Comparison of ENCODE assay signal across 8 cellular contexts in genomic region chr6:111844376-111844775, GRCh38. TPM values are rescaled to one million over a fixed set of nuclear protein-coding genes. Genes with fewer than 3 reads are reported as not detected.
DNase-seq lines count a peak whose midpoint lies in the region; ATAC-seq, FAIRE-seq and TF ChIP-seq lines count a peak whose summit lies in the region.

No MANE protein-coding gene starts in this region.

- H3K27ac Mint-ChIP-seq in WTC11 (peak overlapping the region; percentile 3; the same call in 1 of the 2 replicates), type B pancreatic cell (peak overlapping the region; percentile 75)

- FAIRE-seq in urothelium cell line (lab: Jason Lieb, UNC), result no peak

- H3K27ac ChIP-seq in heart right ventricle, result peak overlapping the region in 8 of 10 donors; percentile 5 to 74 (median 44)

- DNase-seq in heart right ventricle (no peak), left cardiac atrium (no peak), WTC11 (ENCODE audit: low spot score) (no peak), type B pancreatic cell (ENCODE audit: extremely low spot score, unreplicated experiment) (no peak), urothelium cell line (ENCODE audit: low spot score) (no peak), NCI-H1694 treated with DMSO at 0.1 percent for 48 hours (lab: John Stamatoyannopoulos, UW) (no peak), epidermal melanocyte (ENCODE audit: insufficient read length, low spot score) (no peak)

- no peaks in the 10 kb centered on the region for H3K9me3 ChIP-seq in heart right ventricle

- H3K36me3 Mint-ChIP-seq in WTC11 (no peaks in the 10 kb centered on the region), type B pancreatic cell (peaks cover 17% of the 10 kb centered on the region)

- no peak for ATAC-seq in heart right ventricle
- no peak for ATAC-seq in left cardiac atrium
- ATAC-seq in HG02852 (IDR thresholded peaks at IDR 0.05; ENCODE audit: unreplicated experiment), result peak; percentile 41
- no peak for ATAC-seq in WTC11

- H3K4me3 ChIP-seq in heart right ventricle, result no peak overlapping the region

- no peaks in the 10 kb centered on the region for H3K27me3 ChIP-seq in heart right ventricle

- H3K9me3 Mint-ChIP-seq in WTC11 (no peaks in the 10 kb centered on the region), type B pancreatic cell (no peaks in the 10 kb centered on the region)

- H3K4me1 Mint-ChIP-seq in WTC11 (peaks cover 45% of the 10 kb centered on the region), type B pancreatic cell (ENCODE audit: unreplicated experiment) (peaks cover 29% of the 10 kb centered on the region)

- POLR2A ChIA-PET in WTC11 (lab: Charles Lee), result no interaction called here

- CTCF ChIA-PET in WTC11 (lab: Charles Lee), result interaction anchor here (1.2 kb wide), 1 partner anchor 134 kb away, joined by 4 read pairs; no protein-coding TSS in a partner anchor

- WGBS in heart right ventricle, 2 donors, result 48 to 49% methylated on average over 4 of the region's 4 CpGs

- peaks cover 0 to 7% (median 0%) of the 10 kb centered on the region in 9 donors for H3K36me3 ChIP-seq in heart right ventricle

- TF ChIP-seq CTCF in heart right ventricle (IDR thresholded peaks at IDR 0.05) (no peak), WTC11 (IDR thresholded peaks at IDR 0.05) (no peak), type B pancreatic cell (conservative IDR thresholded peaks at IDR 0.05) (no peak)

- intact Hi-C loops in heart right ventricle (cut with DNase I), result no loop called here
- intact Hi-C loops in left cardiac atrium (cut with DNase I), result no loop called here

- H3K4me1 ChIP-seq in heart right ventricle, result peaks cover 25 to 100% (median 88%) of the 10 kb centered on the region in 9 donors

- no peak overlapping the region for H3K4me3 Mint-ChIP-seq in WTC11
- H3K4me3 Mint-ChIP-seq in type B pancreatic cell, result peak overlapping the region; percentile 44

- H3K27me3 Mint-ChIP-seq in WTC11 (ENCODE audit: low read depth) (no peaks in the 10 kb centered on the region; the same call in 1 of the 2 replicates), type B pancreatic cell (no peaks in the 10 kb centered on the region)

TF ChIP-seq in WTC11, 78 proteins besides CTCF, POLR2A, EP300 and RAD21:
- TF ChIP-seq ZNF416 (CRISPR knock-in tag; IDR thresholded peaks at IDR 0.05), result no peak
- no peak for TF ChIP-seq ZNF532 (CRISPR knock-in tag; IDR thresholded peaks at IDR 0.05; ENCODE audit: borderline replicate concordance)
- no peak for TF ChIP-seq ZNF263 (CRISPR knock-in tag; IDR thresholded peaks at IDR 0.05; ENCODE audit: low read depth)

RNA-seq across cellular contexts. Expression of gene FYN, which starts 28.9 kb away (rescaled TPM):
- 10 to 100 TPM; 33.5 to 58.1 (median 45.6) TPM for total RNA-seq in heart right ventricle
- polyA plus RNA-seq in heart right ventricle, result 10 to 100 TPM; 19.1 to 28.0 TPM
- 10 to 100 TPM; 60.4 to 75.8 TPM for total RNA-seq in left cardiac atrium
- total RNA-seq in WTC11 (2021), result 57.1 to 63.9 TPM (median 59.0 TPM) in 3 replicates
- total RNA-seq in type B pancreatic cell (ENCODE audit: low replicate concordance), result 131 and 283 TPM in 2 replicates
